ENCODE assay signal across 1 cellular context in the genomic region with DNA sequence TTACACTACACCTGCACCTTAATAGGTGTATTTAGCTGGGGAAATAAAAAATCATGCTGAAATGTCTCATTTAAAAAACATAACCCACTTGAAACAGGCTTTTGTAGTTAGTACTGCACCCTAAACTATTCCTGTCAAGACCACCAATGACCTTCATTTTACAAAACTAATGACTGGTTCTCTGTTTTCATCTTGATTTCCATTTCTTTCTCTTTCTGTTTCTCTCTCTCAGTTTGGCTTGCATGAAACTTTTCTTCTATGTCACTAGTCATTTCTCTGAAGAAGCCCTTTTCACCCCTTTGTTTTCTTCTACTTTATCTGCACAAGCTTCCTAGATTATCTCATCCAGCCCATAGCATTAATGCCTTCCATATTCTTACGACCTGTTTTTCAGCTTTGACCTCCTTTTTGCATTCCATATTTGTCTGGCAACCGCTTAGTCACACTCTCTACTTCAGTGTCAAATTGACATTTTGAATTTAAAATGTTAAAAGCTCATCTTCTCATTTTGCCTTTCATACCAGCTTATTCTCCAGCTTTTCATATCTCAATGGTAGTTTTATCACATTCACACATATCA.
TF ChIP-seq lines count a peak whose summit lies in the region.

No MANE protein-coding gene starts in this region.

TF ChIP-seq in H1, 55 proteins besides CTCF, POLR2A, EP300 and RAD21:
- TF ChIP-seq CEBPB (IDR thresholded peaks at IDR 0.05; ENCODE audit: low read depth, low read length) (no peak), HDAC6 (IDR thresholded peaks at IDR 0.05; ENCODE audit: low read depth, low read length) (no peak), TBP (IDR thresholded peaks at IDR 0.05; ENCODE audit: low read depth, low read length) (no peak), HDAC2 (IDR thresholded peaks at IDR 0.05; ENCODE audit: borderline replicate concordance in 1 of 2, low read depth in 2 of 2, low read length in 2 of 2) (no peak), SP2 (IDR thresholded peaks at IDR 0.05; ENCODE audit: low read length) (no peak), MAFK (IDR thresholded peaks at IDR 0.05; ENCODE audit: low read depth, low read length) (no peak), NRF1 (IDR thresholded peaks at IDR 0.05; ENCODE audit: low read depth, low read length) (no peak), TAF7 (optimal IDR thresholded peaks at IDR 0.05; ENCODE audit: borderline replicate concordance, low read depth, low read length) (no peak), JUN (IDR thresholded peaks at IDR 0.05; ENCODE audit: low read depth, low read length) (no peak), EGR1 (IDR thresholded peaks at IDR 0.05; ENCODE audit: borderline replicate concordance, low read depth, low read length) (no peak), KDM4A (IDR thresholded peaks at IDR 0.05; ENCODE audit: low read depth, low read length, severe bottlenecking) (no peak), CBX8 (IDR thresholded peaks at IDR 0.05; ENCODE audit: borderline replicate concordance, low read depth, low read length) (no peak), JUND (IDR thresholded peaks at IDR 0.05; ENCODE audit: low read length) (no peak), SAP30 (IDR thresholded peaks at IDR 0.05; ENCODE audit: insufficient read depth, insufficient replicate concordance, low read length) (no peak)
- TF ChIP-seq, protein P1, sequence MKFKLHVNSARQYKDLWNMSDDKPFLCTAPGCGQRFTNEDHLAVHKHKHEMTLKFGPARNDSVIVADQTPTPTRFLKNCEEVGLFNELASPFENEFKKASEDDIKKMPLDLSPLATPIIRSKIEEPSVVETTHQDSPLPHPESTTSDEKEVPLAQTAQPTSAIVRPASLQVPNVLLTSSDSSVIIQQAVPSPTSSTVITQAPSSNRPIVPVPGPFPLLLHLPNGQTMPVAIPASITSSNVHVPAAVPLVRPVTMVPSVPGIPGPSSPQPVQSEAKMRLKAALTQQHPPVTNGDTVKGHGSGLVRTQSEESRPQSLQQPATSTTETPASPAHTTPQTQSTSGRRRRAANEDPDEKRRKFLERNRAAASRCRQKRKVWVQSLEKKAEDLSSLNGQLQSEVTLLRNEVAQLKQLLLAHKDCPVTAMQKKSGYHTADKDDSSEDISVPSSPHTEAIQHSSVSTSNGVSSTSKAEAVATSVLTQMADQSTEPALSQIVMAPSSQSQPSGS (IDR thresholded peaks at IDR 0.05; ENCODE audit: low read length), result no peak
